ENCODE assay signal across 1 cellular context in genomic region chr17:74852237-74853047, GRCh38.
A peak's percentile ranks its signal among the peaks of the same experiment; 100 is the strongest.
TF ChIP-seq lines count a peak whose summit lies in the region.

No MANE protein-coding gene starts in this region.

TF ChIP-seq in WTC11, 78 proteins besides CTCF, POLR2A, EP300 and RAD21 (continued from another document and continues in another):
- TF ChIP-seq ELF4 (CRISPR knock-in tag; IDR thresholded peaks at IDR 0.05; ENCODE audit: low read depth) (peak; percentile 96), MLX (CRISPR knock-in tag; IDR thresholded peaks at IDR 0.05) (peak; percentile 72), GRHL2 (CRISPR knock-in tag; IDR thresholded peaks at IDR 0.05; ENCODE audit: insufficient replicate concordance, severe bottlenecking) (no peak), ZNF416 (CRISPR knock-in tag; IDR thresholded peaks at IDR 0.05) (no peak), ZNF423 (CRISPR knock-in tag; IDR thresholded peaks at IDR 0.05) (no peak), ZNF232 (CRISPR knock-in tag; IDR thresholded peaks at IDR 0.05) (peak; percentile 97), GABPB1 (CRISPR knock-in tag; IDR thresholded peaks at IDR 0.05) (no peak), E2F1 (CRISPR knock-in tag; IDR thresholded peaks at IDR 0.05) (peak; percentile 95), TCF7 (CRISPR knock-in tag; IDR thresholded peaks at IDR 0.05; ENCODE audit: low read depth) (peak; percentile 91; the same call in 1 of the 2 replicates), NFYB (CRISPR knock-in tag; conservative IDR thresholded peaks at IDR 0.05; ENCODE audit: low read depth) (peak; percentile 46), ZNF532 (CRISPR knock-in tag; IDR thresholded peaks at IDR 0.05; ENCODE audit: borderline replicate concordance) (no peak), SMAD3 (CRISPR knock-in tag; IDR thresholded peaks at IDR 0.05; ENCODE audit: borderline replicate concordance) (peak; percentile 96), NR1H2 (CRISPR knock-in tag; IDR thresholded peaks at IDR 0.05) (no peak), RORB (CRISPR knock-in tag; IDR thresholded peaks at IDR 0.05) (no peak), TEAD4 (CRISPR knock-in tag; IDR thresholded peaks at IDR 0.05) (peak; percentile 95), IRF2 (CRISPR knock-in tag; IDR thresholded peaks at IDR 0.05; ENCODE audit: borderline replicate concordance, low read depth) (no peak), NR2C2 (CRISPR knock-in tag; IDR thresholded peaks at IDR 0.05) (peak; percentile 82), MYBL2 (CRISPR knock-in tag; IDR thresholded peaks at IDR 0.05) (peak; percentile 96), GTF2I (CRISPR knock-in tag; conservative IDR thresholded peaks at IDR 0.05) (no peak), SMAD4 (CRISPR knock-in tag; IDR thresholded peaks at IDR 0.05) (peak; percentile 94), FOXJ3 (CRISPR knock-in tag; IDR thresholded peaks at IDR 0.05; ENCODE audit: borderline replicate concordance) (no peak), CBFB (CRISPR knock-in tag; IDR thresholded peaks at IDR 0.05; ENCODE audit: low read depth) (peak; percentile 43; the same call in 1 of the 2 replicates), RELA (CRISPR knock-in tag; IDR thresholded peaks at IDR 0.05; ENCODE audit: borderline replicate concordance) (peak; percentile 98), PREB (CRISPR knock-in tag; IDR thresholded peaks at IDR 0.05; ENCODE audit: borderline replicate concordance) (peak; percentile 83), ZBTB43 (CRISPR knock-in tag; IDR thresholded peaks at IDR 0.05) (peak; percentile 85; the same call in 1 of the 2 replicates), ATF3 (CRISPR knock-in tag; conservative IDR thresholded peaks at IDR 0.05) (peak; percentile 71; the same call in 1 of the 2 replicates), ATF6 (CRISPR knock-in tag; IDR thresholded peaks at IDR 0.05) (no peak), TP53 (CRISPR knock-in tag; IDR thresholded peaks at IDR 0.05) (peak; percentile 97), ZBTB21 (CRISPR knock-in tag; IDR thresholded peaks at IDR 0.05; ENCODE audit: borderline replicate concordance) (peak; percentile 94), FOXK1 (CRISPR knock-in tag; IDR thresholded peaks at IDR 0.05) (peak; percentile 92), ESRRA (CRISPR knock-in tag; IDR thresholded peaks at IDR 0.05; ENCODE audit: borderline replicate concordance) (peak; percentile 96), FOXP4 (CRISPR knock-in tag; IDR thresholded peaks at IDR 0.05) (peak; percentile 98), NFATC4 (CRISPR knock-in tag; IDR thresholded peaks at IDR 0.05) (no peak)
- TF ChIP-seq, protein P1, sequence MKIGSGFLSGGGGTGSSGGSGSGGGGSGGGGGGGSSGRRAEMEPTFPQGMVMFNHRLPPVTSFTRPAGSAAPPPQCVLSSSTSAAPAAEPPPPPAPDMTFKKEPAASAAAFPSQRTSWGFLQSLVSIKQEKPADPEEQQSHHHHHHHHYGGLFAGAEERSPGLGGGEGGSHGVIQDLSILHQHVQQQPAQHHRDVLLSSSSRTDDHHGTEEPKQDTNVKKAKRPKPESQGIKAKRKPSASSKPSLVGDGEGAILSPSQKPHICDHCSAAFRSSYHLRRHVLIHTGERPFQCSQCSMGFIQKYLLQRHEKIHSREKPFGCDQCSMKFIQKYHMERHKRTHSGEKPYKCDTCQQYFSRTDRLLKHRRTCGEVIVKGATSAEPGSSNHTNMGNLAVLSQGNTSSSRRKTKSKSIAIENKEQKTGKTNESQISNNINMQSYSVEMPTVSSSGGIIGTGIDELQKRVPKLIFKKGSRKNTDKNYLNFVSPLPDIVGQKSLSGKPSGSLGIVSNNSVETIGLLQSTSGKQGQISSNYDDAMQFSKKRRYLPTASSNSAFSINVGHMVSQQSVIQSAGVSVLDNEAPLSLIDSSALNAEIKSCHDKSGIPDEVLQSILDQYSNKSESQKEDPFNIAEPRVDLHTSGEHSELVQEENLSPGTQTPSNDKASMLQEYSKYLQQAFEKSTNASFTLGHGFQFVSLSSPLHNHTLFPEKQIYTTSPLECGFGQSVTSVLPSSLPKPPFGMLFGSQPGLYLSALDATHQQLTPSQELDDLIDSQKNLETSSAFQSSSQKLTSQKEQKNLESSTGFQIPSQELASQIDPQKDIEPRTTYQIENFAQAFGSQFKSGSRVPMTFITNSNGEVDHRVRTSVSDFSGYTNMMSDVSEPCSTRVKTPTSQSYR (CRISPR knock-in tag; IDR thresholded peaks at IDR 0.05): peak; percentile 67; the same call in 1 of the 2 replicates
- TF ChIP-seq, protein P2, sequence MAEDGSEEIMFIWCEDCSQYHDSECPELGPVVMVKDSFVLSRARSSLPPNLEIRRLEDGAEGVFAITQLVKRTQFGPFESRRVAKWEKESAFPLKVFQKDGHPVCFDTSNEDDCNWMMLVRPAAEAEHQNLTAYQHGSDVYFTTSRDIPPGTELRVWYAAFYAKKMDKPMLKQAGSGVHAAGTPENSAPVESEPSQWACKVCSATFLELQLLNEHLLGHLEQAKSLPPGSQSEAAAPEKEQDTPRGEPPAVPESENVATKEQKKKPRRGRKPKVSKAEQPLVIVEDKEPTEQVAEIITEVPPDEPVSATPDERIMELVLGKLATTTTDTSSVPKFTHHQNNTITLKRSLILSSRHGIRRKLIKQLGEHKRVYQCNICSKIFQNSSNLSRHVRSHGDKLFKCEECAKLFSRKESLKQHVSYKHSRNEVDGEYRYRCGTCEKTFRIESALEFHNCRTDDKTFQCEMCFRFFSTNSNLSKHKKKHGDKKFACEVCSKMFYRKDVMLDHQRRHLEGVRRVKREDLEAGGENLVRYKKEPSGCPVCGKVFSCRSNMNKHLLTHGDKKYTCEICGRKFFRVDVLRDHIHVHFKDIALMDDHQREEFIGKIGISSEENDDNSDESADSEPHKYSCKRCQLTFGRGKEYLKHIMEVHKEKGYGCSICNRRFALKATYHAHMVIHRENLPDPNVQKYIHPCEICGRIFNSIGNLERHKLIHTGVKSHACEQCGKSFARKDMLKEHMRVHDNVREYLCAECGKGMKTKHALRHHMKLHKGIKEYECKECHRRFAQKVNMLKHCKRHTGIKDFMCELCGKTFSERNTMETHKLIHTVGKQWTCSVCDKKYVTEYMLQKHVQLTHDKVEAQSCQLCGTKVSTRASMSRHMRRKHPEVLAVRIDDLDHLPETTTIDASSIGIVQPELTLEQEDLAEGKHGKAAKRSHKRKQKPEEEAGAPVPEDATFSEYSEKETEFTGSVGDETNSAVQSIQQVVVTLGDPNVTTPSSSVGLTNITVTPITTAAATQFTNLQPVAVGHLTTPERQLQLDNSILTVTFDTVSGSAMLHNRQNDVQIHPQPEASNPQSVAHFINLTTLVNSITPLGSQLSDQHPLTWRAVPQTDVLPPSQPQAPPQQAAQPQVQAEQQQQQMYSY (CRISPR knock-in tag; IDR thresholded peaks at IDR 0.05): peak; percentile 70
- TF ChIP-seq, protein P3, sequence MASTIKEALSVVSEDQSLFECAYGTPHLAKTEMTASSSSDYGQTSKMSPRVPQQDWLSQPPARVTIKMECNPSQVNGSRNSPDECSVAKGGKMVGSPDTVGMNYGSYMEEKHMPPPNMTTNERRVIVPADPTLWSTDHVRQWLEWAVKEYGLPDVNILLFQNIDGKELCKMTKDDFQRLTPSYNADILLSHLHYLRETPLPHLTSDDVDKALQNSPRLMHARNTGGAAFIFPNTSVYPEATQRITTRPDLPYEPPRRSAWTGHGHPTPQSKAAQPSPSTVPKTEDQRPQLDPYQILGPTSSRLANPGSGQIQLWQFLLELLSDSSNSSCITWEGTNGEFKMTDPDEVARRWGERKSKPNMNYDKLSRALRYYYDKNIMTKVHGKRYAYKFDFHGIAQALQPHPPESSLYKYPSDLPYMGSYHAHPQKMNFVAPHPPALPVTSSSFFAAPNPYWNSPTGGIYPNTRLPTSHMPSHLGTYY (CRISPR knock-in tag; IDR thresholded peaks at IDR 0.05): no peak
- TF ChIP-seq, protein P4, sequence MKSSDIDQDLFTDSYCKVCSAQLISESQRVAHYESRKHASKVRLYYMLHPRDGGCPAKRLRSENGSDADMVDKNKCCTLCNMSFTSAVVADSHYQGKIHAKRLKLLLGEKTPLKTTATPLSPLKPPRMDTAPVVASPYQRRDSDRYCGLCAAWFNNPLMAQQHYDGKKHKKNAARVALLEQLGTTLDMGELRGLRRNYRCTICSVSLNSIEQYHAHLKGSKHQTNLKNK (CRISPR knock-in tag; IDR thresholded peaks at IDR 0.05): no peak
